In genomic region chr3:1578105-1578833, GRCh38 we compare ENCODE assay signal across 14 cellular contexts.
DNase-seq lines count a peak whose midpoint lies in the region; ATAC-seq and TF ChIP-seq lines count a peak whose summit lies in the region.
"Had no signal": no experiment of that assay in that cellular context is flagged by ENCODE, and none has a peak within 500 bp of the region (broad histone marks: within the 10 kb centered on the region; RNA-seq: fewer than 3 reads in every experiment).

No MANE protein-coding gene starts in this region.

- ATAC-seq in Right ventricle myocardium superior (ENCODE audit: poor library complexity), result peak; percentile 60
- no peak for ATAC-seq in HG02938 (IDR thresholded peaks at IDR 0.05; ENCODE audit: unreplicated experiment)

- no peaks in the 10 kb centered on the region for H3K9me3 ChIP-seq in suprapubic skin

- peak overlapping the region; percentile 67 for H3K27ac ChIP-seq in suprapubic skin
- H3K27ac ChIP-seq: BLaER1 treated with 17β-estradiol and CSF1 and Interleukin-3, amounts not matched to agents 10 nM and 100 nM had no signal

- TF ChIP-seq CTCF in fibroblast of villous mesenchyme (IDR thresholded peaks at IDR 0.05; ENCODE audit: insufficient read depth, low read depth, low read length), result no peak
- no peak for TF ChIP-seq CTCF in mesothelial cell of epicardium (IDR thresholded peaks at IDR 0.05; ENCODE audit: unreplicated experiment)
- no peak for TF ChIP-seq CTCF in suprapubic skin (IDR thresholded peaks at IDR 0.05)

- H3K4me3 ChIP-seq in fibroblast of villous mesenchyme (ENCODE audit: low read depth, low read length) (no peak overlapping the region), suprapubic skin (peak overlapping the region; percentile 21)
- H3K4me3 ChIP-seq: BLaER1 treated with 17β-estradiol and CSF1 and Interleukin-3, amounts not matched to agents 10 nM and 100 nM had no signal

- H3K36me3 ChIP-seq in suprapubic skin, result no peaks in the 10 kb centered on the region
- H3K36me3 ChIP-seq: BLaER1 treated with 17β-estradiol and CSF1 and Interleukin-3, amounts not matched to agents 10 nM and 100 nM had no signal

- WGBS in suprapubic skin, result 21% methylated on average over 6 of the region's 6 CpGs

- TF ChIP-seq EP300 in suprapubic skin (IDR thresholded peaks at IDR 0.05), result no peak

- peaks cover 4% of the 10 kb centered on the region for H3K9me3 Mint-ChIP-seq in mesothelial cell of epicardium

- DNase-seq in Right ventricle myocardium superior, result no peak
- DNase-seq in cardiac septum (ENCODE audit: low spot score), result no peak
- DNase-seq in fibroblast of villous mesenchyme (ENCODE audit: low read depth), result peak; percentile 1
- no peak for DNase-seq in mesothelial cell of epicardium (ENCODE audit: low spot score in 2 of 2, unreplicated experiment in 2 of 2)
- no peak for DNase-seq in suprapubic skin (ENCODE audit: low spot score in 2 of 2)
- DNase-seq in HUDEP-2 (lab: John Stamatoyannopoulos, UW; ENCODE audit: unreplicated experiment in 76 of 76), result no peak
- no peak for DNase-seq in cortex of kidney (lab: John Stamatoyannopoulos, UW)
- DNase-seq: DMS 273 treated with DMSO at 0.1 percent for 48 hours, HCEC 1CT, NCI-H1436 treated with DMSO at 0.1 percent for 48 hours, NCI-H2081 treated with DMSO at 0.1 percent for 48 hours, NCI-H524 had no signal

- H3K4me1 Mint-ChIP-seq in mesothelial cell of epicardium, result peaks cover 8% of the 10 kb centered on the region

- H3K27me3 Mint-ChIP-seq in mesothelial cell of epicardium (ENCODE audit: low read depth), result no peaks in the 10 kb centered on the region

- TF ChIP-seq POLR2A in suprapubic skin (IDR thresholded peaks at IDR 0.05), result no peak

- H3K4me1 ChIP-seq in suprapubic skin, result peaks cover 14% of the 10 kb centered on the region
- H3K4me1 ChIP-seq: BLaER1 treated with 17β-estradiol and CSF1 and Interleukin-3, amounts not matched to agents 10 nM and 100 nM had no signal

- intact Hi-C loops in Right ventricle myocardium superior (cut with DNase I) (no loop called here), cardiac septum (cut with DNase I) (no loop called here)

- no peaks in the 10 kb centered on the region for H3K36me3 Mint-ChIP-seq in mesothelial cell of epicardium

- no peak overlapping the region for H3K4me3 Mint-ChIP-seq in mesothelial cell of epicardium

- no peaks in the 10 kb centered on the region for H3K27me3 ChIP-seq in suprapubic skin
- H3K27me3 ChIP-seq: BLaER1 treated with 17β-estradiol and CSF1 and Interleukin-3, amounts not matched to agents 10 nM and 100 nM had no signal

- H3K27ac Mint-ChIP-seq in mesothelial cell of epicardium, result peak overlapping the region; percentile 49
